9 cellular contexts compared by ENCODE assay signal in the genomic region with DNA sequence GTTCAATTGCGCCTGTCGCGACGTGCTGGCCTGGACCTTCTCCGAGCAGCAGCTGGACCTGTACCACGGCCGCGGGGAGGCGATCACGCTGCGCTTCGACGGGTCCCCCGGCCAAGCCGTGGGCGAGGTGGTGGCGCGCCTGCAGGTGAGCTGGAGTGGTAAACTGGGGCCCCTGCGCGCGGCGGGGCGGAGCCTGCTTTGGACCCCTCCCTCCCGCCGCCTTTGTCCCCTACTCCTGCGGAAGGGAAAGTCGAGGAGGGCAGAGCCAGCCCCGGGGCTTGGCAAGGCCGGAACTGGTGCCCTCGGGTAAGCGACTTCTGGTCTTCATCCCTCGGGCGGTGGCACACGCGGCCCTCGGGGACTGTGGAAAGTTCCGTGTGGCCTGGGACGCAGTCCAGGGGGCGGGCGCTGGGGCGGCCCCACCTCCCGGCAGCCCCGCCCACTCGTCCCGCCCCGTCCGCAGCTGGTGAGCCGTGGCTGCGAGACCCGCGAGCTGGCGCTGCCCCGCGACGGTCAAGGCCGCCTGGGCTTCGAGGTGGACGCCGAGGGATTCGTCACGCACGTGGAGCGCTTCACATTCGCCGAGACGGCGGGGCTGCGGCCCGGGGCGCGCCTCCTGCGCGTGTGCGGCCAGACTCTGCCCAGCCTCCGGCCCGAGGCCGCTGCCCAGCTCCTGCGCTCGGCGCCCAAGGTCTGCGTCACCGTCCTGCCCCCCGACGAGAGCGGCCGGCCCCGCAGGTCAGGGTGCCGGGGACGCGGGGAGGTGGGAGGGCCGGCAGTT. TPM values are rescaled to one million over a fixed set of nuclear protein-coding genes. Genes with fewer than 3 reads are reported as not detected.
DNase-seq lines count a peak whose midpoint lies in the region; ATAC-seq, FAIRE-seq and TF ChIP-seq lines count a peak whose summit lies in the region.
"Had no signal": no experiment of that assay in that cellular context is flagged by ENCODE, and none has a peak within 500 bp of the region (broad histone marks: within the 10 kb centered on the region; RNA-seq: fewer than 3 reads in every experiment).

No MANE protein-coding gene starts in this region.

- no peaks in the 10 kb centered on the region for H3K9me3 Mint-ChIP-seq in stimulated activated effector memory CD8-positive, alpha-beta T cell treated with anti-CD3 and anti-CD28 coated beads, Interleukin-12 subunit alpha, Interleukin-12 subunit beta, amount 100 ng/mL, for 72 hours

- no peak for ATAC-seq in stimulated activated effector memory CD8-positive, alpha-beta T cell treated with anti-CD3 and anti-CD28 coated beads, Interleukin-12 subunit alpha, Interleukin-12 subunit beta, amount 100 ng/mL, for 72 hours
- ATAC-seq in GM19324 (IDR thresholded peaks at IDR 0.05; ENCODE audit: low FRiP score, unreplicated experiment), result no peak
- ATAC-seq in GM21423 (IDR thresholded peaks at IDR 0.05; ENCODE audit: unreplicated experiment), result no peak
- no peak for ATAC-seq in GM18502 (IDR thresholded peaks at IDR 0.05; ENCODE audit: poor library complexity, unreplicated experiment)

- H3K4me3 Mint-ChIP-seq in stimulated activated effector memory CD8-positive, alpha-beta T cell treated with anti-CD3 and anti-CD28 coated beads, Interleukin-12 subunit alpha, Interleukin-12 subunit beta, amount 100 ng/mL, for 72 hours, result no peak overlapping the region

- no peak overlapping the region for H3K27ac ChIP-seq in HUES48 (ENCODE audit: low read depth, low read length)

- H3K36me3 Mint-ChIP-seq in stimulated activated effector memory CD8-positive, alpha-beta T cell treated with anti-CD3 and anti-CD28 coated beads, Interleukin-12 subunit alpha, Interleukin-12 subunit beta, amount 100 ng/mL, for 72 hours, result peaks cover 89% of the 10 kb centered on the region

- no peak for FAIRE-seq in bronchial epithelial cell (lab: Jason Lieb, UNC)
- FAIRE-seq in GM19239 (lab: Jason Lieb, UNC), result no peak
- FAIRE-seq: colon had no signal

- H3K36me3 ChIP-seq in HUES48 (ENCODE audit: control insufficient read depth, insufficient read depth, low read length), result peaks cover 14% of the 10 kb centered on the region
- no peaks in the 10 kb centered on the region for H3K36me3 ChIP-seq in bronchial epithelial cell (ENCODE audit: control insufficient read depth, insufficient read depth, low read length)
- peaks cover 2% of the 10 kb centered on the region for H3K36me3 ChIP-seq in kidney epithelial cell (ENCODE audit: control insufficient read depth, insufficient read depth, low read length)

- H3K9ac ChIP-seq in HUES48 (ENCODE audit: low read depth, low read length), result peak overlapping the region; percentile 51; the same call in 1 of the 2 replicates

- no peak for DNase-seq in bronchial epithelial cell (ENCODE audit: low read depth)
- no peak for DNase-seq in kidney epithelial cell (ENCODE audit: low read depth)
- DNase-seq in stimulated activated effector memory CD8-positive, alpha-beta T cell treated with anti-CD3 and anti-CD28 coated beads, Interleukin-12 subunit alpha, Interleukin-12 subunit beta, amount 100 ng/mL, for 72 hours (ENCODE audit: low spot score in 2 of 2), result no peak
- no peak for DNase-seq in GM19239 (ENCODE audit: insufficient read length, low spot score)

- no peaks in the 10 kb centered on the region for H3K27me3 ChIP-seq in HUES48 (ENCODE audit: control insufficient read depth, insufficient read depth, low read length)
- no peaks in the 10 kb centered on the region for H3K27me3 ChIP-seq in bronchial epithelial cell (ENCODE audit: control insufficient read depth, insufficient read depth, low read length)
- H3K27me3 ChIP-seq in kidney epithelial cell (ENCODE audit: control insufficient read depth, insufficient read depth, low read length), result no peaks in the 10 kb centered on the region

- peak; percentile 17 for TF ChIP-seq CTCF in bronchial epithelial cell (IDR thresholded peaks at IDR 0.05; ENCODE audit: insufficient read depth, low read length, severe bottlenecking)
- no peak for TF ChIP-seq CTCF in kidney epithelial cell (IDR thresholded peaks at IDR 0.05; ENCODE audit: insufficient read depth, low read length, poor library complexity, severe bottlenecking)

- H3K9me3 ChIP-seq in HUES48 (ENCODE audit: control insufficient read depth, insufficient read depth, low read length), result no peaks in the 10 kb centered on the region

- H3K4me1 ChIP-seq in HUES48 (ENCODE audit: control insufficient read depth, insufficient read depth, low read length), result peaks cover 7% of the 10 kb centered on the region; the same call in 1 of the 2 replicates

- H3K4me3 ChIP-seq in HUES48 (ENCODE audit: low read depth, low read length), result peak overlapping the region; percentile 81
- H3K4me3 ChIP-seq in bronchial epithelial cell (ENCODE audit: low read depth, low read length), result peak overlapping the region; percentile 54
- peak overlapping the region; percentile 42 for H3K4me3 ChIP-seq in kidney epithelial cell (ENCODE audit: low read depth, low read length)

- H3K4me1 Mint-ChIP-seq in stimulated activated effector memory CD8-positive, alpha-beta T cell treated with anti-CD3 and anti-CD28 coated beads, Interleukin-12 subunit alpha, Interleukin-12 subunit beta, amount 100 ng/mL, for 72 hours, result peaks cover 34% of the 10 kb centered on the region

- H3K27ac Mint-ChIP-seq in stimulated activated effector memory CD8-positive, alpha-beta T cell treated with anti-CD3 and anti-CD28 coated beads, Interleukin-12 subunit alpha, Interleukin-12 subunit beta, amount 100 ng/mL, for 72 hours, result peak overlapping the region; percentile 63

RNA-seq across cellular contexts. Expression of gene SIPA1, which starts 9.2 kb away (rescaled TPM):
- total RNA-seq in bronchial epithelial cell, result 11.1 and 15.1 TPM in 2 replicates
- 19.6 and 25.8 TPM in 2 replicates for total RNA-seq in kidney epithelial cell

RNA-seq across cellular contexts. Expression of gene RELA, which starts 15.6 kb away (rescaled TPM):
- total RNA-seq in bronchial epithelial cell, result 9.5 and 15.2 TPM in 2 replicates
- 64.3 and 103 TPM in 2 replicates for total RNA-seq in kidney epithelial cell

RNA-seq across cellular contexts. Expression of gene PCNX3, which starts 31.5 kb away (rescaled TPM):
- total RNA-seq in bronchial epithelial cell (5.3 and 10.2 TPM in 2 replicates), kidney epithelial cell (61.9 and 71.2 TPM in 2 replicates)

RNA-seq across cellular contexts. Expression of gene MAP3K11, which starts 33.1 kb away (rescaled TPM):
- 11.1 and 18.6 TPM in 2 replicates for total RNA-seq in bronchial epithelial cell
- total RNA-seq in kidney epithelial cell, result 58.3 and 60.8 TPM in 2 replicates

RNA-seq across cellular contexts. Expression of gene KCNK7, which starts 51.5 kb away (rescaled TPM):
- total RNA-seq in bronchial epithelial cell, result 0.79 and 4.1 TPM in 2 replicates
- total RNA-seq in kidney epithelial cell, result not detected in 2 replicates
